In genomic region chr7:108347616-108348015, GRCh38 we compare ENCODE assay signal across 13 cellular contexts.
DNase-seq lines count a peak whose midpoint lies in the region; ATAC-seq and TF ChIP-seq lines count a peak whose summit lies in the region.
"Had no signal": no experiment of that assay in that cellular context is flagged by ENCODE, and none has a peak within 500 bp of the region (broad histone marks: within the 10 kb centered on the region; RNA-seq: fewer than 3 reads in every experiment).

No MANE protein-coding gene starts in this region.

- no peak overlapping the region for H3K27ac Mint-ChIP-seq in MCF 10A (ENCODE audit: low read depth, unreplicated experiment)

- H3K36me3 Mint-ChIP-seq in MCF 10A (ENCODE audit: insufficient read depth, unreplicated experiment), result peaks cover 6% of the 10 kb centered on the region

- WGBS in SK-N-SH (ENCODE audit: low lambda C conversion rate), result 53% methylated on average over 2 of the region's 2 CpGs

- no peak overlapping the region for H3K9ac ChIP-seq in SK-N-SH

- no peaks in the 10 kb centered on the region for H3F3A ChIP-seq in SK-N-SH (replicated peaks; ENCODE audit: insufficient read depth)

- TF ChIP-seq EP300 in SK-N-SH (IDR thresholded peaks at IDR 0.05; ENCODE audit: borderline replicate concordance in 1 of 2, low read depth in 1 of 2, low read length in 1 of 2), result no peak

- H3K4me1 Mint-ChIP-seq in MCF 10A (ENCODE audit: insufficient read depth, unreplicated experiment), result peaks cover 7% of the 10 kb centered on the region

- H3K4me3 Mint-ChIP-seq in MCF 10A (ENCODE audit: unreplicated experiment), result no peak overlapping the region

- DNase-seq in MCF 10A (ENCODE audit: unreplicated experiment), result peak; percentile 67
- no peak for DNase-seq in breast epithelium (ENCODE audit: low spot score in 2 of 2)
- DNase-seq in SK-N-SH, result no peak
- peak; percentile 21 for DNase-seq in fibroblast of the conjunctiva (ENCODE audit: low read depth)
- DNase-seq in superior temporal gyrus (ENCODE audit: extremely low spot score), result peak; percentile 19
- DNase-seq in pons (ENCODE audit: low spot score), result no peak
- DNase-seq in activated gamma-delta T cell treated with Interleukin-2 at 50 U/mL for 16 hours, result no peak
- DNase-seq: activated CD4-positive, alpha-beta T cell treated with anti-CD3 and anti-CD28 coated beads for 4 hours; body of pancreas; NCI-H1417 treated with DMSO at 0.1 percent for 48 hours had no signal

- H3K27ac ChIP-seq in breast epithelium, result no peak overlapping the region
- H3K27ac ChIP-seq in SK-N-SH (ENCODE audit: low read depth in 2 of 2, low read length in 1 of 2), result no peak overlapping the region
- H3K27ac ChIP-seq: body of pancreas, neutrophil, vagina had no signal

- TF ChIP-seq RAD21 in SK-N-SH (IDR thresholded peaks at IDR 0.05; ENCODE audit: low read length), result no peak

- no peak for TF ChIP-seq POLR2A in breast epithelium (IDR thresholded peaks at IDR 0.05)

- H3K27me3 Mint-ChIP-seq in MCF 10A (ENCODE audit: insufficient read depth, unreplicated experiment), result no peaks in the 10 kb centered on the region

- TF ChIP-seq CTCF in MCF 10A (IDR thresholded peaks at IDR 0.05; ENCODE audit: unreplicated experiment) (no peak), breast epithelium (IDR thresholded peaks at IDR 0.05) (no peak), SK-N-SH (IDR thresholded peaks at IDR 0.05) (no peak)

- ATAC-seq in HG03025 (IDR thresholded peaks at IDR 0.05; ENCODE audit: low FRiP score, unreplicated experiment), result no peak
- ATAC-seq: body of pancreas had no signal

- no peaks in the 10 kb centered on the region for H3K79me2 ChIP-seq in SK-N-SH (ENCODE audit: insufficient read depth)

- no peaks in the 10 kb centered on the region for H3K36me3 ChIP-seq in breast epithelium
- H3K36me3 ChIP-seq in SK-N-SH (replicated peaks in 1 of 2; ENCODE audit: control insufficient read depth in 1 of 2, insufficient read depth in 2 of 2, low read length in 1 of 2), result no peaks in the 10 kb centered on the region
- H3K36me3 ChIP-seq: neutrophil, vagina had no signal

- H4K20me1 ChIP-seq in SK-N-SH (ENCODE audit: insufficient read depth), result no peaks in the 10 kb centered on the region

- intact Hi-C loops in MCF 10A (cut with micrococcal nuclease) (loop anchor here (5.0 kb wide), 1 partner anchor 35 kb away; no protein-coding TSS in a partner anchor), breast epithelium (cut with DNase I; ENCODE audit: low total_unique reads) (no loop called here)

- no peak overlapping the region for H3K4me3 ChIP-seq in breast epithelium
- H3K4me3 ChIP-seq in SK-N-SH (ENCODE audit: low read depth in 2 of 2, low read length in 1 of 2), result no peak overlapping the region
- H3K4me3 ChIP-seq: body of pancreas, vagina had no signal

- peaks cover 7% of the 10 kb centered on the region for H3K9me2 ChIP-seq in SK-N-SH

- no peak overlapping the region for H3K4me2 ChIP-seq in SK-N-SH

- H3K27me3 ChIP-seq in breast epithelium, result no peaks in the 10 kb centered on the region
- no peaks in the 10 kb centered on the region for H3K27me3 ChIP-seq in SK-N-SH (ENCODE audit: insufficient read depth)
- H3K27me3 ChIP-seq: body of pancreas, neutrophil, vagina had no signal

- CTCF ChIA-PET in MCF 10A (lab: Yijun Ruan, JAX) (interaction anchor here (0.7 to 1.2 kb wide), 2 partner anchors 10 to 27 kb away, joined by 3 read pairs; no protein-coding TSS in a partner anchor), SK-N-SH (lab: Yijun Ruan, JAX) (interaction anchor here (1.0 to 1.3 kb wide), 2 partner anchors 11 to 22 kb away, joined by 3 read pairs; no protein-coding TSS in a partner anchor)

- POLR2A ChIA-PET in MCF 10A (lab: Yijun Ruan, JAX) (interaction anchor here (1.2 to 1.5 kb wide), 2 partner anchors 36 to 39 kb away, joined by 3 to 5 read pairs; no protein-coding TSS in a partner anchor), SK-N-SH (lab: Yijun Ruan, JAX) (no interaction called here)

- no peak overlapping the region for H2AFZ ChIP-seq in SK-N-SH (ENCODE audit: low read depth)

- H3K9me3 ChIP-seq in breast epithelium (no peaks in the 10 kb centered on the region), SK-N-SH (no peaks in the 10 kb centered on the region)
- H3K9me3 ChIP-seq: body of pancreas, neutrophil, vagina had no signal

- no peaks in the 10 kb centered on the region for H3K9me3 Mint-ChIP-seq in MCF 10A (ENCODE audit: unreplicated experiment)

- H3K4me1 ChIP-seq in breast epithelium (no peaks in the 10 kb centered on the region), SK-N-SH (ENCODE audit: control insufficient read depth in 1 of 2, insufficient read depth in 2 of 2, low read depth in 1 of 2, low read length in 1 of 2) (no peaks in the 10 kb centered on the region; a peak in 1 of 4 replicates)
- H3K4me1 ChIP-seq: vagina had no signal

- BruUV-seq in MCF 10A (replicated peaks; lab: Mats Ljungman, UMichigan), result no TSS peak

TF ChIP-seq in SK-N-SH, 30 proteins besides CTCF, POLR2A, EP300 and RAD21:
- TF ChIP-seq REST (IDR thresholded peaks at IDR 0.05; ENCODE audit: low read depth, low read length) (peak; percentile 97), FOSL2 (IDR thresholded peaks at IDR 0.05; ENCODE audit: borderline replicate concordance, low read depth) (no peak), NRF1 (IDR thresholded peaks at IDR 0.05; ENCODE audit: low read depth, low read length) (no peak), NFIC (IDR thresholded peaks at IDR 0.05; ENCODE audit: borderline replicate concordance) (no peak), RCOR1 (IDR thresholded peaks at IDR 0.05; ENCODE audit: low read length) (no peak), TEAD4 (IDR thresholded peaks at IDR 0.05; ENCODE audit: borderline replicate concordance, insufficient read depth) (0 out of 2 replicates have a peak, but pooled peaks have one; percentile 25), ELF1 (IDR thresholded peaks at IDR 0.05) (no peak), GATA2 (CRISPR knock-in tag; IDR thresholded peaks at IDR 0.05) (no peak), TCF12 (IDR thresholded peaks at IDR 0.05) (no peak), EZH2phosphoT487 (IDR thresholded peaks at IDR 0.05; ENCODE audit: borderline replicate concordance, low read depth) (no peak), USF2 (IDR thresholded peaks at IDR 0.05; ENCODE audit: borderline replicate concordance, low read depth, low read length) (no peak)

Comparison
In these comparisons a context has a peak if more than half of its experiments do, and no peak if none do; other contexts are left out.
1. DNase-seq: peak in MCF 10A (single experiment), fibroblast of the conjunctiva (single experiment) and superior temporal gyrus (single experiment); none in breast epithelium (0 of 2), SK-N-SH (single experiment), pons (single experiment) and activated gamma-delta T cell treated with Interleukin-2 at 50 U/mL for 16 hours (single experiment).